In genomic region chr16:641326-642188, GRCh38 we compare ENCODE assay signal across 1 cellular context.
A peak's percentile ranks its signal among the peaks of the same experiment; 100 is the strongest.
TF ChIP-seq lines count a peak whose summit lies in the region.

TSS of gene MCRIP2 (plus strand) at chr16:641828. CDS start at chr16:641992, 164 bp downstream.

TF ChIP-seq in K562, 482 proteins besides CTCF, POLR2A, EP300 and RAD21 (continued from another document and continues in another):
- no peak for TF ChIP-seq ZBTB34 (CRISPR knock-in tag; IDR thresholded peaks at IDR 0.05)
- no peak for TF ChIP-seq NUFIP1 (IDR thresholded peaks at IDR 0.05; ENCODE audit: partially characterized antibody)
- TF ChIP-seq ZFX (CRISPR knock-in tag; IDR thresholded peaks at IDR 0.05) = peak; percentile 74
- TF ChIP-seq E2F4 (CRISPR knock-in tag; IDR thresholded peaks at IDR 0.05; ENCODE audit: low read depth) = no peak
- TF ChIP-seq MXI1 (IDR thresholded peaks at IDR 0.05; ENCODE audit: low read depth, low read length) = peak; percentile 83
- no peak for TF ChIP-seq CREB3 (tag; conservative IDR thresholded peaks at IDR 0.05; ENCODE audit: low read depth)
- peak; percentile 93 for TF ChIP-seq KDM5B (IDR thresholded peaks at IDR 0.05; ENCODE audit: insufficient replicate concordance, low read depth, low read length)
- TF ChIP-seq ZNF407 (IDR thresholded peaks at IDR 0.05; ENCODE audit: low read depth) = no peak
- TF ChIP-seq HSF4 (CRISPR knock-in tag; IDR thresholded peaks at IDR 0.05; ENCODE audit: borderline replicate concordance) = no peak
- TF ChIP-seq DPF2 (IDR thresholded peaks at IDR 0.05) = no peak
- TF ChIP-seq TSC22D4 (tag; IDR thresholded peaks at IDR 0.05) = no peak
- TF ChIP-seq ZNF639 (CRISPR knock-in tag; conservative IDR thresholded peaks at IDR 0.05 in 1 of 2, IDR thresholded peaks at IDR 0.05 in 1 of 2) = no peak; a peak in 1 of 4 replicates
- no peak for TF ChIP-seq ZNF408 (CRISPR knock-in tag; IDR thresholded peaks at IDR 0.05; ENCODE audit: low read depth)
- TF ChIP-seq POLR2H (tag; IDR thresholded peaks at IDR 0.05; ENCODE audit: low read depth) = peak; percentile 57
- no peak for TF ChIP-seq SRSF3 (IDR thresholded peaks at IDR 0.05; ENCODE audit: insufficient read depth, low read length)
- no peak for TF ChIP-seq NCOA2 (IDR thresholded peaks at IDR 0.05; ENCODE audit: partially characterized antibody in 2 of 2)
- TF ChIP-seq ZNF740 (CRISPR knock-in tag; IDR thresholded peaks at IDR 0.05) = no peak
- 0 out of 4 replicates have a peak, but pooled peaks of 1 of the 2 experiments have one; percentile 30 for TF ChIP-seq ZNF740 (tag; IDR thresholded peaks at IDR 0.05)
- TF ChIP-seq HBP1 (CRISPR knock-in tag; IDR thresholded peaks at IDR 0.05) = no peak
- no peak for TF ChIP-seq CBX2 (IDR thresholded peaks at IDR 0.05; ENCODE audit: insufficient read depth, low read length, poor library complexity, severe bottlenecking)
- TF ChIP-seq CEBPB (tag; IDR thresholded peaks at IDR 0.05) = no peak
- TF ChIP-seq ZNF280B (CRISPR knock-in tag; IDR thresholded peaks at IDR 0.05) = no peak
- no peak for TF ChIP-seq MXD1 (CRISPR knock-in tag; IDR thresholded peaks at IDR 0.05; ENCODE audit: borderline replicate concordance, poor library complexity, severe bottlenecking)
- TF ChIP-seq SP1 (CRISPR knock-in tag; IDR thresholded peaks at IDR 0.05) = peak; percentile 45; the same call in 1 of the 2 replicates
- TF ChIP-seq CREM (IDR thresholded peaks at IDR 0.05; ENCODE audit: low read depth) = peak; percentile 38; the same call in 1 of the 2 replicates
- no peak for TF ChIP-seq SMAD1 (IDR thresholded peaks at IDR 0.05; ENCODE audit: low read depth, low read length, partially characterized antibody)
- no peak for TF ChIP-seq SNIP1 (IDR thresholded peaks at IDR 0.05; ENCODE audit: low read depth)
- TF ChIP-seq E2F6 (IDR thresholded peaks at IDR 0.05; ENCODE audit: borderline replicate concordance in 1 of 2, extremely low read depth in 1 of 2, insufficient read depth in 1 of 2, insufficient read length in 1 of 2, low read depth in 1 of 2, low read length in 1 of 2, poor library complexity in 1 of 2, severe bottlenecking in 1 of 2) = peak; percentile 59 to 82
- TF ChIP-seq DEAF1 (CRISPR knock-in tag; IDR thresholded peaks at IDR 0.05) = no peak
- TF ChIP-seq SPI1 (IDR thresholded peaks at IDR 0.05; ENCODE audit: borderline replicate concordance, low read depth, low read length) = no peak
- 0 out of 2 replicates have a peak, but pooled peaks have one; percentile 54 for TF ChIP-seq NR1H2 (CRISPR knock-in tag; IDR thresholded peaks at IDR 0.05)
- TF ChIP-seq MAX (CRISPR knock-in tag; IDR thresholded peaks at IDR 0.05) = peak; percentile 71
- no peak for TF ChIP-seq KAT8 (IDR thresholded peaks at IDR 0.05; ENCODE audit: low read depth)
